ENCODE assay signal across 1 cellular context in genomic region chr5:69369369-69370121, GRCh38.
A peak's percentile ranks its signal among the peaks of the same experiment; 100 is the strongest.
TF ChIP-seq lines count a peak whose summit lies in the region.

AK6 (minus strand) TSS chr5:69369520; CDS start chr5:69369490, 30 bp downstream.
RAD17 (plus strand) TSS chr5:69369818; CDS start chr5:69372209, 2,391 bp downstream.
TAF9 (minus strand) TSS chr5:69369520; CDS start chr5:69365737, 3,783 bp downstream.

TF ChIP-seq in HepG2, 621 proteins besides CTCF, POLR2A, EP300 and RAD21 (continued from another document):
- peak; percentile 73; the same call in 1 of the 2 replicates for TF ChIP-seq ZNF556 (CRISPR knock-in tag; IDR thresholded peaks at IDR 0.05; ENCODE audit: borderline replicate concordance)
- TF ChIP-seq ATF4 (CRISPR knock-in tag; IDR thresholded peaks at IDR 0.05) = 0 out of 4 replicates have a peak, but pooled peaks of 1 of the 2 experiments have one; percentile 22
- TF ChIP-seq PHF20 (CRISPR knock-in tag; IDR thresholded peaks at IDR 0.05) = peak; percentile 91
- 0 out of 2 replicates have a peak, but pooled peaks have one; percentile 76 for TF ChIP-seq TGIF2 (CRISPR knock-in tag; IDR thresholded peaks at IDR 0.05)
- 0 out of 2 replicates have a peak, but pooled peaks have one; percentile 56 for TF ChIP-seq ZBTB20 (CRISPR knock-in tag; IDR thresholded peaks at IDR 0.05; ENCODE audit: borderline replicate concordance, low read depth)
- peak; percentile 90 for TF ChIP-seq HES4 (CRISPR knock-in tag; IDR thresholded peaks at IDR 0.05; ENCODE audit: borderline replicate concordance)
- no peak for TF ChIP-seq SRSF4 (IDR thresholded peaks at IDR 0.05; ENCODE audit: low read depth, low read length, poor library complexity, severe bottlenecking)
- TF ChIP-seq GABPB1 (CRISPR knock-in tag; IDR thresholded peaks at IDR 0.05) = peak; percentile 97
- peak; percentile 83; the same call in 1 of the 2 replicates for TF ChIP-seq ZNF34 (CRISPR knock-in tag; IDR thresholded peaks at IDR 0.05; ENCODE audit: borderline replicate concordance)
- peak; percentile 68; the same call in 1 of the 2 replicates for TF ChIP-seq MTF1 (CRISPR knock-in tag; IDR thresholded peaks at IDR 0.05)
- TF ChIP-seq HDAC2 (CRISPR knock-in tag; IDR thresholded peaks at IDR 0.05) = peak; percentile 68
- TF ChIP-seq ADNP (CRISPR knock-in tag; IDR thresholded peaks at IDR 0.05) = no peak
- TF ChIP-seq FOXM1 (CRISPR knock-in tag; IDR thresholded peaks at IDR 0.05) = no peak
- peak; percentile 86; the same call in 1 of the 2 replicates for TF ChIP-seq ZNF772 (CRISPR knock-in tag; IDR thresholded peaks at IDR 0.05)
- peak; percentile 85 for TF ChIP-seq YY1 (IDR thresholded peaks at IDR 0.05; ENCODE audit: insufficient read depth, insufficient replicate concordance, low read depth, low read length)
- peak; percentile 92 for TF ChIP-seq YEATS2 (CRISPR knock-in tag; IDR thresholded peaks at IDR 0.05; ENCODE audit: borderline replicate concordance)
- peak in 1 of 2 experiments; percentile 7; a peak in 1 of 4 replicates for TF ChIP-seq NR2F1 (CRISPR knock-in tag; IDR thresholded peaks at IDR 0.05)
- TF ChIP-seq ETS1 (CRISPR knock-in tag; IDR thresholded peaks at IDR 0.05) = no peak
- TF ChIP-seq BATF2 (CRISPR knock-in tag; IDR thresholded peaks at IDR 0.05) = peak; percentile 62; the same call in 1 of the 2 replicates
- TF ChIP-seq PHF21A (CRISPR knock-in tag; IDR thresholded peaks at IDR 0.05) = peak; percentile 45; the same call in 1 of the 2 replicates
- TF ChIP-seq ZNF33B (CRISPR knock-in tag; IDR thresholded peaks at IDR 0.05) = no peak
- no peak; the same call in 1 of the 2 replicates for TF ChIP-seq NR2F2 (IDR thresholded peaks at IDR 0.05; ENCODE audit: borderline replicate concordance, low read depth)
- TF ChIP-seq ZNF607 (CRISPR knock-in tag; IDR thresholded peaks at IDR 0.05; ENCODE audit: borderline replicate concordance) = no peak
- no peak; the same call in 1 of the 2 replicates for TF ChIP-seq ZNF251 (CRISPR knock-in tag; IDR thresholded peaks at IDR 0.05)
- TF ChIP-seq SMAD3 (CRISPR knock-in tag; IDR thresholded peaks at IDR 0.05) = peak; percentile 86
